9 cellular contexts compared by ENCODE assay signal in the genomic region with DNA sequence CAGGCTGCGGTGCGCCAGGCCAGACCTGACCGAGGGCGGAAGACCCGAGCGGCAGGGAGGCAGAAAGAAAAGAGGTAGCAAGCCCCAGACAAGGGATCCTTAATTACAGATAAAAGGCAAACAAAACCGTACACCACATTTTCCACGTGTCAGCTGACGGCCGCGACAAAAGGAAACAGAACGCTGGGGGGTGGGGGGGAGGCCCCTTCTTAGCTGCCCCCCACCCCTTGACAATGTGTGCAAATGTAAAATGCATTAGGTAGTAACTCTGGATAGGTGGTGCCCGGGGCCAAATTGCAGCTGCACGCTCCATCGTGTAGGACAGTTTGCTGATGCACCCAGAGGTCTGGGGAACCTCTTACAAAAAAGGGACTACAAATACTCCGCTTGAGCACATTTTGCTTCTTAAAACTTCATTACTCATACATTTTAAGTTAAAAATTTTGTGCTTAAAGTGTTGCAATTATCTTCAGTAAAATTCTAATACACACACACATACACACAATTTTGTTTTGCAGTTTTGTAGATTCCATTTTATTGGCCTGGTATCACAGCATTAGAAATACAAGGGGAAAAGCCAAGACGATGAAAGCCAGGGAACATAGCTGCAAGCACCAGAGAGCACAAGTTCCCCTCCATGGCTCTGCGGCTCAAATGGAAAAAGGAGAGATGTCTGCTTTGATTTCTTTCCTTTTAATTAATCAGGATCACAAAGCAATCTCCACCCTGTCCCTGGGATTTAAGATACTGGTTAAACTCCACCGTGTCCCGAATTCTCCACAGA.
DNase-seq lines count a peak whose midpoint lies in the region; ATAC-seq, FAIRE-seq and TF ChIP-seq lines count a peak whose summit lies in the region.
"Had no signal": no experiment of that assay in that cellular context is flagged by ENCODE, and none has a peak within 500 bp of the region (broad histone marks: within the 10 kb centered on the region; RNA-seq: fewer than 3 reads in every experiment).

No MANE protein-coding gene starts in this region.

- H3K27ac ChIP-seq in BLaER1 (no peak overlapping the region), duodenal mucosa (ENCODE audit: low read depth, low read length) (peak overlapping the region; percentile 77), muscle layer of duodenum (ENCODE audit: low read length) (peak overlapping the region; percentile 50)

- H3K4me2 ChIP-seq in BLaER1, result peak overlapping the region; percentile 75

- peaks cover 35% of the 10 kb centered on the region for H4K20me1 ChIP-seq in BLaER1

- no peak for TF ChIP-seq POLR2A in GM12892 (IDR thresholded peaks at IDR 0.05; ENCODE audit: low read depth, low read length)

- H3K4me1 ChIP-seq in BLaER1 (peaks cover 11% of the 10 kb centered on the region), duodenal mucosa (ENCODE audit: control insufficient read depth in 1 of 2, insufficient read depth in 2 of 2, low read length in 2 of 2) (peaks cover 16 to 35% of the 10 kb centered on the region in 2 donors), muscle layer of duodenum (ENCODE audit: control insufficient read depth in 1 of 2, insufficient read depth in 2 of 2, low read length in 2 of 2) (peaks cover 0 to 22% of the 10 kb centered on the region in 2 donors)

- peak; percentile 64 for DNase-seq in NCI-H2171 treated with DMSO at 0.1 percent for 48 hours (lab: John Stamatoyannopoulos, UW)
- DNase-seq in GM12892 (ENCODE audit: insufficient read length), result no peak
- no peak for DNase-seq in HuH-7.5 (ENCODE audit: low spot score)

- FAIRE-seq in GM12892 (lab: Jason Lieb, UNC), result no peak
- FAIRE-seq: islet of Langerhans had no signal

- H3K9ac ChIP-seq in BLaER1 (no peak overlapping the region), duodenal mucosa (ENCODE audit: low read depth in 1 of 2, low read length in 2 of 2) (peak overlapping the region; percentile 33 to 38)

- H3K9me3 ChIP-seq in BLaER1, result peaks cover 9% of the 10 kb centered on the region
- no peaks in the 10 kb centered on the region for H3K9me3 ChIP-seq in duodenal mucosa (ENCODE audit: control insufficient read depth in 1 of 2, low read length in 2 of 2)
- H3K9me3 ChIP-seq in muscle layer of duodenum (ENCODE audit: control insufficient read depth in 1 of 2, low read length in 2 of 2), result no peaks in the 10 kb centered on the region

- H3K4me3 ChIP-seq in BLaER1 (peak overlapping the region; percentile 60), duodenal mucosa (ENCODE audit: low read depth in 1 of 2, low read length in 2 of 2) (peak overlapping the region; percentile 66 to 67), muscle layer of duodenum (ENCODE audit: low read depth in 1 of 2, low read length in 2 of 2) (peak overlapping the region; percentile 63 to 84)

- H3K36me3 ChIP-seq in BLaER1 (no peaks in the 10 kb centered on the region), duodenal mucosa (ENCODE audit: control insufficient read depth in 1 of 2, insufficient read depth in 2 of 2, low read length in 2 of 2) (no peaks in the 10 kb centered on the region), muscle layer of duodenum (ENCODE audit: control insufficient read depth in 1 of 2, insufficient read depth in 2 of 2, low read length in 2 of 2) (no peaks in the 10 kb centered on the region)

- peaks cover 61% of the 10 kb centered on the region for H3K27me3 ChIP-seq in BLaER1
- peaks cover 6 to 7% of the 10 kb centered on the region in 2 donors for H3K27me3 ChIP-seq in duodenal mucosa (ENCODE audit: control insufficient read depth in 1 of 2, insufficient read depth in 2 of 2, low read length in 2 of 2)
- H3K27me3 ChIP-seq in muscle layer of duodenum (ENCODE audit: low read depth, low read length), result no peaks in the 10 kb centered on the region

- ATAC-seq in GM21360 (IDR thresholded peaks at IDR 0.05; ENCODE audit: unreplicated experiment) (peak; percentile 30), GM21737 (IDR thresholded peaks at IDR 0.05; ENCODE audit: unreplicated experiment) (no peak)
